Comparison of ENCODE assay signal across 8 cellular contexts in the genomic region with DNA sequence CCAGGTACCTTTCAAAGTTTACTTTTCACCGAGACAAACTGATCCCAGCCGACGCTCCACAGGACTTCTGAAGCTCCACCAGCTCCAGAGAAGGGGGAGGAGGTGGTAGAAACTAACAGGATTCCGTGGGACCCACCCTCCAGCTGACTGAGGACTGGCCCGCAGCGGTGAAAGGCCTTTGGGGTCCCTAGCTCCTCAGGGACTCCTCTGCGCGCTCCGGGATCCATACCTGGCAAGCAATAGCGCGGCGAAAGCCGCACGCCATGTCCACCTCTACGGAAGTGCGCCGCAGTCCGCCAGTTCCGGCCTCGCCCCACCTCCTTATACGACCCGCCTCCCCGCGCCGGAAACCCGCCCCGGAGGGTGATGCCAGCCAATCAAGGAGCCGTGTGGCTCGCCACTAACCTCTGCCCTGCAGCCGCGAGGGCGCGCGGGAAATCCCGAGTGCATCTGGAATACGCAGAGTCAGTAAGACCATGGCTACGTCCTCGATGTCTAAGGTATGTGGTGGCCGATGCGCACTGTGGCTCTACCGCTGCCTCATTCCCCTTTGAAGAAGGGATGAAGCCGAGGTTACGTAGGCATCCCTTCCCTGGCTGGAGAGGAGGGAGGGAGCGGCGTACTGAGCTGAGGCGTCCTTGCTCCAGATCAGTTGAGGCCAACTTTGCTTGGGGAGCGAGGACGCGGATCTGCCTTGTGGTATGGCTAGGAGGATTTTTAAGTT. TPM values are rescaled to one million over a fixed set of nuclear protein-coding genes. Genes with fewer than 3 reads are reported as not detected.
DNase-seq lines count a peak whose midpoint lies in the region; ATAC-seq and TF ChIP-seq lines count a peak whose summit lies in the region.

A gene (plus strand): TSS at position 443 of the 724 bp plus-strand sequence. CDS start 34 bp downstream, at position 477.
A gene with protein sequence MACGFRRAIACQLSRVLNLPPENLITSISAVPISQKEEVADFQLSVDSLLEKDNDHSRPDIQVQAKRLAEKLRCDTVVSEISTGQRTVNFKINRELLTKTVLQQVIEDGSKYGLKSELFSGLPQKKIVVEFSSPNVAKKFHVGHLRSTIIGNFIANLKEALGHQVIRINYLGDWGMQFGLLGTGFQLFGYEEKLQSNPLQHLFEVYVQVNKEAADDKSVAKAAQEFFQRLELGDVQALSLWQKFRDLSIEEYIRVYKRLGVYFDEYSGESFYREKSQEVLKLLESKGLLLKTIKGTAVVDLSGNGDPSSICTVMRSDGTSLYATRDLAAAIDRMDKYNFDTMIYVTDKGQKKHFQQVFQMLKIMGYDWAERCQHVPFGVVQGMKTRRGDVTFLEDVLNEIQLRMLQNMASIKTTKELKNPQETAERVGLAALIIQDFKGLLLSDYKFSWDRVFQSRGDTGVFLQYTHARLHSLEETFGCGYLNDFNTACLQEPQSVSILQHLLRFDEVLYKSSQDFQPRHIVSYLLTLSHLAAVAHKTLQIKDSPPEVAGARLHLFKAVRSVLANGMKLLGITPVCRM (minus strand): TSS at position 295 of the 724 bp plus-strand sequence. CDS start 30 bp downstream, at position 265.

- H3K4me1 ChIP-seq in BE2C: 0 out of 2 replicates have a peak, but pooled peaks cover 2% of the 10 kb centered on the region
- peaks cover 4% of the 10 kb centered on the region for H3K4me1 ChIP-seq in colonic mucosa

- intact Hi-C loops in colonic mucosa (cut with DNase I): loop anchor here (10.0 kb wide), 1 partner anchor 195 kb away; no protein-coding TSS in a partner anchor
- intact Hi-C loops in left colon (cut with DNase I, micrococcal nuclease): no loop called here

- H3K9me3 ChIP-seq in BE2C: no peaks in the 10 kb centered on the region
- H3K9me3 ChIP-seq in colonic mucosa: no peaks in the 10 kb centered on the region

- H3K9ac ChIP-seq in colonic mucosa (ENCODE audit: low read depth in 2 of 2, low read length in 2 of 2): peak within 1 kb of the TSS; percentile 84 to 94

- peaks cover 13% of the 10 kb centered on the region for H3K36me3 ChIP-seq in BE2C
- H3K36me3 ChIP-seq in colonic mucosa: no peaks in the 10 kb centered on the region

- H3K27me3 ChIP-seq in BE2C: no peaks in the 10 kb centered on the region
- no peaks in the 10 kb centered on the region for H3K27me3 ChIP-seq in colonic mucosa

- no peak for TF ChIP-seq CTCF in BE2C (IDR thresholded peaks at IDR 0.05; ENCODE audit: low read depth, low read length)
- no peak for TF ChIP-seq CTCF in colonic mucosa (IDR thresholded peaks at IDR 0.05)

- DNase-seq in BE2C (peak; percentile 98), GM19240 (ENCODE audit: insufficient read length, low spot score) (peak; percentile 88), NCI-H526 (lab: John Stamatoyannopoulos, UW) (peak; percentile 91 to 96), colonic mucosa (peak; percentile 98), left colon (peak; percentile 97)
- peak; percentile 97 for DNase-seq in activated CD4-positive, alpha-beta T cell treated with anti-CD3 and anti-CD28 coated beads for 48 hours
- peak; percentile 95 for DNase-seq in stimulated activated CD4-positive, alpha-beta T cell treated with anti-CD3 and anti-CD28 coated beads, Interleukin-1b, Interleukin-23, amount 100 ng/mL, for 48 hours

- H3K4me3 ChIP-seq in BE2C (ENCODE audit: low read depth, low read length) (peak within 1 kb of the TSS; percentile 91), colonic mucosa (peak within 1 kb of the TSS; percentile 85)

- peak within 1 kb of the TSS; percentile 79 for H3K27ac ChIP-seq in colonic mucosa

- ATAC-seq in HG03460 (IDR thresholded peaks at IDR 0.05; ENCODE audit: unreplicated experiment) (peak; percentile 100), left colon (peak; percentile 99)

RNA-seq across cellular contexts. Expression of the first gene that starts in this region (rescaled TPM):
- polyA plus RNA-seq in BE2C (2012; ENCODE audit: insufficient read depth, insufficient read length, low read depth): 40.8 TPM
- total RNA-seq in colonic mucosa (10 to 100 TPM; 14.0 to 16.4 TPM), left colon (10 to 100 TPM; 11.3 to 11.9 TPM)

RNA-seq across cellular contexts. Expression of the second gene that starts in this region (rescaled TPM):
- polyA plus RNA-seq in BE2C (2012; ENCODE audit: insufficient read depth, insufficient read length, low read depth): 22.1 TPM
- total RNA-seq in colonic mucosa: 10 to 100 TPM; 24.7 to 28.2 TPM
- total RNA-seq in left colon: 10 to 100 TPM; 28.8 to 32.0 TPM

Comparison
In these comparisons a context has a peak if more than half of its experiments do, and no peak if none do; other contexts are left out.
1. Peak in every context shown above with its lines: DNase-seq, ATAC-seq, H3K4me3 ChIP-seq and H3K27ac ChIP-seq.